Comparison of ENCODE assay signal across 16 cellular contexts in genomic region chr1:226120398-226120797, GRCh38. TPM values are rescaled to one million over a fixed set of nuclear protein-coding genes. Genes with fewer than 3 reads are reported as not detected.
A peak's percentile ranks its signal among the peaks of the same experiment; 100 is the strongest.
DNase-seq lines count a peak whose midpoint lies in the region; ATAC-seq and TF ChIP-seq lines count a peak whose summit lies in the region.
"Had no signal": no experiment of that assay in that cellular context is flagged by ENCODE, and none has a peak within 500 bp of the region (broad histone marks: within the 10 kb centered on the region; RNA-seq: fewer than 3 reads in every experiment).

No MANE protein-coding gene starts in this region.

- CTCF ChIA-PET in Calu3 (lab: Charles Lee) = interaction anchor here (0.6 to 1.5 kb wide), 2 partner anchors 56 to 675 kb away, joined by 3 to 16 read pairs; no protein-coding TSS in a partner anchor

- TF ChIP-seq CTCF in Calu3 (IDR thresholded peaks at IDR 0.05; ENCODE audit: unreplicated experiment) = no peak
- TF ChIP-seq CTCF in neural crest cell (conservative IDR thresholded peaks at IDR 0.05) = no peak

- H3K27ac Mint-ChIP-seq in T-helper 2 cell treated with Interferon-gamma antibody and Interleukin-4, amounts not matched to agents 5 μg/mL and 100 μg/mL, for 36 hours = peak overlapping the region; percentile 49
- H3K27ac Mint-ChIP-seq in Calu3 (ENCODE audit: unreplicated experiment) = peak overlapping the region; percentile 87
- H3K27ac Mint-ChIP-seq in activated T-helper 2 cell treated with anti-CD3 and anti-CD28 coated beads, Interferon-gamma antibody, Interleukin-2, Interleukin-4, amounts not matched to agents 10 μg/mL and 5 μg/mL and 100 μg/mL, durations not matched to agents 14 hours and 24 hours and 36 hours = no peak overlapping the region
- no peak overlapping the region for H3K27ac Mint-ChIP-seq in neural crest cell (ENCODE audit: unreplicated experiment)

- no peak for DNase-seq in T-helper 2 cell treated with Interferon-gamma antibody and Interleukin-4, amounts not matched to agents 5 μg/mL and 100 μg/mL, for 36 hours (ENCODE audit: low spot score)
- DNase-seq in T-helper 2 cell (no peak), Calu3 (no peak), neural crest cell (ENCODE audit: low read depth, low spot score) (no peak), NCI-H146 (lab: John Stamatoyannopoulos, UW) (no peak), HT-29 (ENCODE audit: low spot score) (no peak)
- DNase-seq in activated T-helper 2 cell treated with anti-CD3 and anti-CD28 coated beads, Interferon-gamma antibody, Interleukin-2, Interleukin-4, amounts not matched to agents 10 μg/mL and 5 μg/mL and 100 μg/mL, durations not matched to agents 14 hours and 24 hours and 36 hours (ENCODE audit: low spot score) = no peak
- DNase-seq: 8988T, mesenchymal stem cell, NCI-H1105, NCI-H345, SIG-M5 had no signal

- H3K27me3 Mint-ChIP-seq in T-helper 2 cell treated with Interferon-gamma antibody and Interleukin-4, amounts not matched to agents 5 μg/mL and 100 μg/mL, for 36 hours (ENCODE audit: low read depth) = peaks cover 2% of the 10 kb centered on the region
- H3K27me3 Mint-ChIP-seq in Calu3 (ENCODE audit: unreplicated experiment) (peaks cover 9% of the 10 kb centered on the region), neural crest cell (ENCODE audit: low read depth) (peaks cover 13% of the 10 kb centered on the region)
- peaks cover 13% of the 10 kb centered on the region for H3K27me3 Mint-ChIP-seq in activated T-helper 2 cell treated with anti-CD3 and anti-CD28 coated beads, Interferon-gamma antibody, Interleukin-2, Interleukin-4, amounts not matched to agents 10 μg/mL and 5 μg/mL and 100 μg/mL, durations not matched to agents 14 hours and 24 hours and 36 hours (ENCODE audit: low read depth)

- no peaks in the 10 kb centered on the region for H3K9me3 Mint-ChIP-seq in T-helper 2 cell treated with Interferon-gamma antibody and Interleukin-4, amounts not matched to agents 5 μg/mL and 100 μg/mL, for 36 hours
- H3K9me3 Mint-ChIP-seq in Calu3 (ENCODE audit: low read depth, unreplicated experiment) (no peaks in the 10 kb centered on the region), neural crest cell (no peaks in the 10 kb centered on the region)
- H3K9me3 Mint-ChIP-seq in activated T-helper 2 cell treated with anti-CD3 and anti-CD28 coated beads, Interferon-gamma antibody, Interleukin-2, Interleukin-4, amounts not matched to agents 10 μg/mL and 5 μg/mL and 100 μg/mL, durations not matched to agents 14 hours and 24 hours and 36 hours = no peaks in the 10 kb centered on the region

- intact Hi-C loops in Calu3 (cut with micrococcal nuclease; ENCODE audit: unreplicated experiment) = loop anchor here (5.0 kb wide), 2 partner anchors 38 to 123 kb away; partner anchors contain the start of gene SDE2
- intact Hi-C loops in activated T-helper 2 cell treated with anti-CD3 and anti-CD28 coated beads, Interferon-gamma antibody, Interleukin-2, Interleukin-4, amounts not matched to agents 10 μg/mL and 5 μg/mL and 100 μg/mL, durations not matched to agents 14 hours and 24 hours and 36 hours (cut with micrococcal nuclease) = loop anchor here (5.0 to 10.0 kb wide), 2 partner anchors 118 to 284 kb away; partner anchors contain the start of gene PARP1

- no TSS peak for BruUV-seq in Calu3 (replicated peaks; lab: Mats Ljungman, UMichigan)

- peak overlapping the region; percentile 85 for H3K4me3 Mint-ChIP-seq in T-helper 2 cell treated with Interferon-gamma antibody and Interleukin-4, amounts not matched to agents 5 μg/mL and 100 μg/mL, for 36 hours
- peak overlapping the region; percentile 82 for H3K4me3 Mint-ChIP-seq in Calu3 (ENCODE audit: low read depth, unreplicated experiment)
- H3K4me3 Mint-ChIP-seq in activated T-helper 2 cell treated with anti-CD3 and anti-CD28 coated beads, Interferon-gamma antibody, Interleukin-2, Interleukin-4, amounts not matched to agents 10 μg/mL and 5 μg/mL and 100 μg/mL, durations not matched to agents 14 hours and 24 hours and 36 hours (ENCODE audit: low read depth) = peak overlapping the region; percentile 84
- H3K4me3 Mint-ChIP-seq in neural crest cell = peak overlapping the region; percentile 90

- no peaks in the 10 kb centered on the region for H3K36me3 Mint-ChIP-seq in T-helper 2 cell treated with Interferon-gamma antibody and Interleukin-4, amounts not matched to agents 5 μg/mL and 100 μg/mL, for 36 hours (ENCODE audit: low read depth)
- H3K36me3 Mint-ChIP-seq in Calu3 (ENCODE audit: insufficient read depth, unreplicated experiment) (peaks cover 45% of the 10 kb centered on the region), neural crest cell (ENCODE audit: low read depth) (no peaks in the 10 kb centered on the region)
- no peaks in the 10 kb centered on the region for H3K36me3 Mint-ChIP-seq in activated T-helper 2 cell treated with anti-CD3 and anti-CD28 coated beads, Interferon-gamma antibody, Interleukin-2, Interleukin-4, amounts not matched to agents 10 μg/mL and 5 μg/mL and 100 μg/mL, durations not matched to agents 14 hours and 24 hours and 36 hours (ENCODE audit: low read depth)

- ATAC-seq in SK-N-SH treated with all-trans-retinoic acid at 6 μM for 48 hours = no peak
- ATAC-seq: GM12878, K562, pancreas had no signal

- peaks cover 28% of the 10 kb centered on the region for H3K4me1 Mint-ChIP-seq in T-helper 2 cell treated with Interferon-gamma antibody and Interleukin-4, amounts not matched to agents 5 μg/mL and 100 μg/mL, for 36 hours (ENCODE audit: low read depth)
- H3K4me1 Mint-ChIP-seq in Calu3 (ENCODE audit: low read depth, unreplicated experiment) (peaks cover 37% of the 10 kb centered on the region), neural crest cell (peaks cover 20% of the 10 kb centered on the region)
- H3K4me1 Mint-ChIP-seq in activated T-helper 2 cell treated with anti-CD3 and anti-CD28 coated beads, Interferon-gamma antibody, Interleukin-2, Interleukin-4, amounts not matched to agents 10 μg/mL and 5 μg/mL and 100 μg/mL, durations not matched to agents 14 hours and 24 hours and 36 hours (ENCODE audit: low read depth) = peaks cover 24% of the 10 kb centered on the region

TF ChIP-seq in SK-N-SH treated with all-trans-retinoic acid at 6 μM for 48 hours, 23 proteins besides CTCF, POLR2A, EP300 and RAD21:
- TF ChIP-seq GLIS3 (CRISPR knock-in tag; IDR thresholded peaks at IDR 0.05) = no peak
- TF ChIP-seq RARB (CRISPR knock-in tag; IDR thresholded peaks at IDR 0.05) = no peak
- no peak for TF ChIP-seq POU6F1 (CRISPR knock-in tag; IDR thresholded peaks at IDR 0.05; ENCODE audit: borderline replicate concordance, low read depth)
- TF ChIP-seq SNAI2 (CRISPR knock-in tag; IDR thresholded peaks at IDR 0.05) = no peak
TF ChIP-seq in SK-N-SH treated with all-trans-retinoic acid at 6 μM for 48 hours: peak in this region for 0.

RNA-seq across cellular contexts. Expression of gene H3-3A, which starts 57.9 kb away (rescaled TPM):
- total RNA-seq in Calu3 (2022) (539 and 568 TPM in 2 replicates), neural crest cell (991 and 1,004 TPM in 2 replicates)
- 437 and 443 TPM in 2 replicates for total RNA-seq in activated T-helper 2 cell treated with anti-CD3 and anti-CD28 coated beads, Interferon-gamma antibody, Interleukin-2, Interleukin-4, amounts not matched to agents 10 μg/mL and 5 μg/mL and 100 μg/mL, durations not matched to agents 14 hours and 24 hours and 36 hours
- 275 and 298 TPM in 2 replicates for total RNA-seq in HT-29 (2014; rRNA removed; shearing (Covaris generic))

Comparison
In these comparisons a context has a peak if more than half of its experiments do, and no peak if none do; other contexts are left out.
1. H3K27ac Mint-ChIP-seq: peak in T-helper 2 cell treated with Interferon-gamma antibody and Interleukin-4, amounts not matched to agents 5 μg/mL and 100 μg/mL, for 36 hours (single experiment) and Calu3 (single experiment); none in activated T-helper 2 cell treated with anti-CD3 and anti-CD28 coated beads, Interferon-gamma antibody, Interleukin-2, Interleukin-4, amounts not matched to agents 10 μg/mL and 5 μg/mL and 100 μg/mL, durations not matched to agents 14 hours and 24 hours and 36 hours (single experiment) and neural crest cell (single experiment).
2. Peak in every context shown above with its lines, with median percentiles within 50 percentile points of each other: H3K4me3 Mint-ChIP-seq.